Comparison of ENCODE assay signal across 1 cellular context in genomic region chr16:85688586-85689284, GRCh38.
TF ChIP-seq lines count a peak whose summit lies in the region.

TSS of gene GINS2 (minus strand) at chr16:85688954. CDS start at chr16:85688898, 56 bp downstream.

TF ChIP-seq in K562, 482 proteins besides CTCF, POLR2A, EP300 and RAD21 (continued from another document and continues in another):
- TF ChIP-seq ZBTB49 (CRISPR knock-in tag; IDR thresholded peaks at IDR 0.05; ENCODE audit: borderline replicate concordance) (no peak), EHMT2 (IDR thresholded peaks at IDR 0.05) (no peak), NCOA4 (IDR thresholded peaks at IDR 0.05; ENCODE audit: partially characterized antibody) (no peak), ZBTB8A (IDR thresholded peaks at IDR 0.05; ENCODE audit: partially characterized antibody) (no peak), MTA1 (IDR thresholded peaks at IDR 0.05; ENCODE audit: borderline replicate concordance) (no peak), PCBP2 (IDR thresholded peaks at IDR 0.05; ENCODE audit: low read depth, low read length, poor library complexity, severe bottlenecking) (no peak), NFE2 (IDR thresholded peaks at IDR 0.05; ENCODE audit: low read depth) (no peak), GATAD2A (IDR thresholded peaks at IDR 0.05) (no peak; the same call in 1 of the 2 replicates), HINFP (tag; conservative IDR thresholded peaks at IDR 0.05; ENCODE audit: low read depth) (no peak), STAT5A (IDR thresholded peaks at IDR 0.05; ENCODE audit: borderline replicate concordance, low read length) (no peak), TARDBP (IDR thresholded peaks at IDR 0.05) (no peak), REST (CRISPR knock-in tag; IDR thresholded peaks at IDR 0.05; ENCODE audit: low read depth) (no peak), SAFB2 (IDR thresholded peaks at IDR 0.05; ENCODE audit: borderline replicate concordance, low read depth, low read length, severe bottlenecking) (no peak), CBFB (CRISPR knock-in tag; IDR thresholded peaks at IDR 0.05) (no peak), ZNF311 (CRISPR knock-in tag; IDR thresholded peaks at IDR 0.05) (no peak), ZZZ3 (IDR thresholded peaks at IDR 0.05) (no peak), TSC22D4 (tag; IDR thresholded peaks at IDR 0.05) (no peak), BRD9 (IDR thresholded peaks at IDR 0.05; ENCODE audit: low read depth, partially characterized antibody) (no peak), KDM4B (IDR thresholded peaks at IDR 0.05; ENCODE audit: borderline replicate concordance in 2 of 2, low read depth in 1 of 2) (no peak), AFF4 (CRISPR knock-in tag; IDR thresholded peaks at IDR 0.05) (no peak), RAD51 (IDR thresholded peaks at IDR 0.05; ENCODE audit: borderline replicate concordance, low read depth) (no peak), ZBTB5 (IDR thresholded peaks at IDR 0.05) (no peak), SREBF1 (IDR thresholded peaks at IDR 0.05; ENCODE audit: borderline replicate concordance, low read depth, low read length) (no peak), CC2D1A (IDR thresholded peaks at IDR 0.05) (no peak), ZNF778 (CRISPR knock-in tag; IDR thresholded peaks at IDR 0.05) (no peak), ZNF707 (CRISPR knock-in tag; conservative IDR thresholded peaks at IDR 0.05) (no peak), RBM25 (IDR thresholded peaks at IDR 0.05; ENCODE audit: low read depth, low read length, severe bottlenecking) (peak; percentile 98), SMARCA4 (IDR thresholded peaks at IDR 0.05) (no peak), ZBTB9 (CRISPR knock-in tag; IDR thresholded peaks at IDR 0.05) (no peak), ZBTB2 (IDR thresholded peaks at IDR 0.05) (0 out of 2 replicates have a peak, but pooled peaks have one; percentile 5), MYNN (IDR thresholded peaks at IDR 0.05) (no peak), MYNN (CRISPR knock-in tag; IDR thresholded peaks at IDR 0.05) (no peak), ZNF696 (CRISPR knock-in tag; conservative IDR thresholded peaks at IDR 0.05) (no peak), RUNX1 (IDR thresholded peaks at IDR 0.05; ENCODE audit: low read depth) (no peak), ZFP91 (CRISPR knock-in tag; IDR thresholded peaks at IDR 0.05) (no peak), FOXJ2 (tag; IDR thresholded peaks at IDR 0.05) (no peak), IRF2 (CRISPR knock-in tag; IDR thresholded peaks at IDR 0.05) (no peak), CEBPG (CRISPR knock-in tag; IDR thresholded peaks at IDR 0.05) (no peak), CEBPG (tag; conservative IDR thresholded peaks at IDR 0.05 in 1 of 2, IDR thresholded peaks at IDR 0.05 in 1 of 2) (no peak), BDP1 (IDR thresholded peaks at IDR 0.05; ENCODE audit: insufficient read depth, insufficient read length) (no peak), TRIM24 (IDR thresholded peaks at IDR 0.05) (no peak), PTBP1 (IDR thresholded peaks at IDR 0.05; ENCODE audit: low read depth, low read length) (no peak), CHCHD3 (CRISPR knock-in tag; IDR thresholded peaks at IDR 0.05) (no peak), ZNF717 (CRISPR knock-in tag; IDR thresholded peaks at IDR 0.05) (no peak), PBX2 (CRISPR knock-in tag; IDR thresholded peaks at IDR 0.05; ENCODE audit: low read depth) (no peak), PBX2 (tag; conservative IDR thresholded peaks at IDR 0.05; ENCODE audit: low read depth) (no peak), MAFG (tag; conservative IDR thresholded peaks at IDR 0.05) (no peak), GATA2 (CRISPR knock-in tag; IDR thresholded peaks at IDR 0.05) (no peak)
